Comparison of ENCODE assay signal across 1 cellular context in the genomic region with DNA sequence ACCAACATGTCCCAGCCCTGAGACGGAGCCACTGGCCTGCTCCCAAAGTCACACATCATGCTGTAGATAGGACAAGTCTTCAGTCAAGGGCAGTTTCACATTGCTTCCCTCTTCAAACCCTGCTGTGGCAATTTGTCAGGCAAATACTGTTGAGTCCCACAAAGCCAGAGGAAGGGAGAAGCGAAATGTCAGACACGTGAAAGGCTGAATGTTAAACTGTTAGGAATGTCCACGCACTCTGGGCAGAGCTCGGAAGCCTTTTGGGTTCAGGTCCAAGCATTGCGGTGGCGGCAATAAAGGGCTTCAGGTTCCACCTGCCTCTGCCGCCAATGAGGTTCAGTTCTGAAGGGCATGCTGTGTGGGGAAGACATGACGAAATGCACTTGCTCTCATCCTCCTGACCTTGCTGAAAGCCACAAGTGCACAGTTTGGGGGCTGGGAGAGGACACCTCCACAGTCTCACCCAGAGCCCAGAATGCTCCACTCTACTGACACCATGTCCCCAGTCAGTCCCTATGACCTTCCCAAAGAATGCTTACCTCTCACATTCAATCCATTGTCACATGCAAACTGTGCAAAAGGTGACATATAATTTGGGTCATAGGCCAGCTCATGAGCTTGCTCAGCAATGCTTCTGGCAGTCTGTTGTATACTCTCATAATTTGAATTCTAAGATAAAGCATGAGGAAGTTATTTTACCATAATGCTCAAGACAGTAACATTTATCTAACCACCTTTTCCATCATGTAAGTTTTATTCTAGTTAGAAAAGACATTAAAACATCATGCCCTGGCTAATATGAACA.
TF ChIP-seq lines count a peak whose summit lies in the region.

No MANE protein-coding gene starts in this region.

TF ChIP-seq in SK-N-SH, 30 proteins besides CTCF, POLR2A, EP300 and RAD21 (continued from another document):
- TF ChIP-seq, protein P1, sequence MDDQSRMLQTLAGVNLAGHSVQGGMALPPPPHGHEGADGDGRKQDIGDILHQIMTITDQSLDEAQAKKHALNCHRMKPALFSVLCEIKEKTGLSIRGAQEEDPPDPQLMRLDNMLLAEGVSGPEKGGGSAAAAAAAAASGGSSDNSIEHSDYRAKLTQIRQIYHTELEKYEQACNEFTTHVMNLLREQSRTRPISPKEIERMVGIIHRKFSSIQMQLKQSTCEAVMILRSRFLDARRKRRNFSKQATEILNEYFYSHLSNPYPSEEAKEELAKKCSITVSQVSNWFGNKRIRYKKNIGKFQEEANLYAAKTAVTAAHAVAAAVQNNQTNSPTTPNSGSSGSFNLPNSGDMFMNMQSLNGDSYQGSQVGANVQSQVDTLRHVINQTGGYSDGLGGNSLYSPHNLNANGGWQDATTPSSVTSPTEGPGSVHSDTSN (IDR thresholded peaks at IDR 0.05), result no peak
- TF ChIP-seq, protein P2, sequence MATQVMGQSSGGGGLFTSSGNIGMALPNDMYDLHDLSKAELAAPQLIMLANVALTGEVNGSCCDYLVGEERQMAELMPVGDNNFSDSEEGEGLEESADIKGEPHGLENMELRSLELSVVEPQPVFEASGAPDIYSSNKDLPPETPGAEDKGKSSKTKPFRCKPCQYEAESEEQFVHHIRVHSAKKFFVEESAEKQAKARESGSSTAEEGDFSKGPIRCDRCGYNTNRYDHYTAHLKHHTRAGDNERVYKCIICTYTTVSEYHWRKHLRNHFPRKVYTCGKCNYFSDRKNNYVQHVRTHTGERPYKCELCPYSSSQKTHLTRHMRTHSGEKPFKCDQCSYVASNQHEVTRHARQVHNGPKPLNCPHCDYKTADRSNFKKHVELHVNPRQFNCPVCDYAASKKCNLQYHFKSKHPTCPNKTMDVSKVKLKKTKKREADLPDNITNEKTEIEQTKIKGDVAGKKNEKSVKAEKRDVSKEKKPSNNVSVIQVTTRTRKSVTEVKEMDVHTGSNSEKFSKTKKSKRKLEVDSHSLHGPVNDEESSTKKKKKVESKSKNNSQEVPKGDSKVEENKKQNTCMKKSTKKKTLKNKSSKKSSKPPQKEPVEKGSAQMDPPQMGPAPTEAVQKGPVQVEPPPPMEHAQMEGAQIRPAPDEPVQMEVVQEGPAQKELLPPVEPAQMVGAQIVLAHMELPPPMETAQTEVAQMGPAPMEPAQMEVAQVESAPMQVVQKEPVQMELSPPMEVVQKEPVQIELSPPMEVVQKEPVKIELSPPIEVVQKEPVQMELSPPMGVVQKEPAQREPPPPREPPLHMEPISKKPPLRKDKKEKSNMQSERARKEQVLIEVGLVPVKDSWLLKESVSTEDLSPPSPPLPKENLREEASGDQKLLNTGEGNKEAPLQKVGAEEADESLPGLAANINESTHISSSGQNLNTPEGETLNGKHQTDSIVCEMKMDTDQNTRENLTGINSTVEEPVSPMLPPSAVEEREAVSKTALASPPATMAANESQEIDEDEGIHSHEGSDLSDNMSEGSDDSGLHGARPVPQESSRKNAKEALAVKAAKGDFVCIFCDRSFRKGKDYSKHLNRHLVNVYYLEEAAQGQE (IDR thresholded peaks at IDR 0.05; ENCODE audit: low read depth, low read length), result no peak
- no peak for TF ChIP-seq TAF1 (IDR thresholded peaks at IDR 0.05; ENCODE audit: borderline replicate concordance, low read depth, low read length)
